10 cellular contexts compared by ENCODE assay signal in genomic region chr18:27184115-27185024, GRCh38. TPM values are rescaled to one million over a fixed set of nuclear protein-coding genes. Genes with fewer than 3 reads are reported as not detected.
DNase-seq lines count a peak whose midpoint lies in the region; ATAC-seq and TF ChIP-seq lines count a peak whose summit lies in the region.
"Had no signal": no experiment of that assay in that cellular context is flagged by ENCODE, and none has a peak within 500 bp of the region (broad histone marks: within the 10 kb centered on the region; RNA-seq: fewer than 3 reads in every experiment).

No MANE protein-coding gene starts in this region.

- peaks cover 0 to 79% (median 11%) of the 10 kb centered on the region in 3 experiments for H3K27me3 ChIP-seq in neuronal stem cell (ENCODE audit: control insufficient read depth in 3 of 3, insufficient read depth in 3 of 3, low read depth in 1 of 3, low read length in 3 of 3)
- H3K27me3 ChIP-seq in HAP-1 (ENCODE audit: low read depth), result peaks cover 52% of the 10 kb centered on the region
- peaks cover 12% of the 10 kb centered on the region for H3K27me3 ChIP-seq in MG63

- H3K23ac ChIP-seq in neuronal stem cell (ENCODE audit: low read depth, low read length, poor library complexity), result peak overlapping the region; percentile 85

- H2BK120ac ChIP-seq in neuronal stem cell (ENCODE audit: low read depth, low read length), result peak overlapping the region; percentile 87

- no peaks in the 10 kb centered on the region for H3K4me1 Mint-ChIP-seq in glutamatergic neuron (ENCODE audit: low read depth, unreplicated experiment)
- H3K4me1 Mint-ChIP-seq: central memory CD8-positive, alpha-beta T cell had no signal

- H2BK5ac ChIP-seq in neuronal stem cell (ENCODE audit: low read length), result no peak overlapping the region

- peak overlapping the region; percentile 92 for H2AFZ ChIP-seq in neuronal stem cell (ENCODE audit: low read length)

- ATAC-seq in HG02884 (IDR thresholded peaks at IDR 0.05; ENCODE audit: unreplicated experiment), result no peak

- H3K14ac ChIP-seq in neuronal stem cell (ENCODE audit: low read length), result no peak overlapping the region

- no peak overlapping the region for H3K4ac ChIP-seq in neuronal stem cell (ENCODE audit: low read length)

- H3K36me3 Mint-ChIP-seq in glutamatergic neuron (ENCODE audit: unreplicated experiment), result no peaks in the 10 kb centered on the region

- no peak overlapping the region for H2BK12ac ChIP-seq in neuronal stem cell (ENCODE audit: low read length)

- H3K79me1 ChIP-seq in neuronal stem cell (ENCODE audit: low read depth, low read length), result no peaks in the 10 kb centered on the region

- no CpG with 5 or more reads among the region's 33 CpGs for WGBS in neuronal stem cell (ENCODE audit: extremely low coverage in 2 of 2, insufficient read length in 2 of 2, insufficient replicate concordance in 1 of 2), 2 donors

- H3K4me3 ChIP-seq in neuronal stem cell (ENCODE audit: low read length in 2 of 2), result peak overlapping the region; percentile 44 to 85
- no peak overlapping the region for H3K4me3 ChIP-seq in HAP-1
- no peak overlapping the region for H3K4me3 ChIP-seq in MG63

- H3K4me3 Mint-ChIP-seq in glutamatergic neuron (ENCODE audit: unreplicated experiment), result peak overlapping the region; percentile 78
- H3K4me3 Mint-ChIP-seq: central memory CD8-positive, alpha-beta T cell had no signal

- H3K27me3 Mint-ChIP-seq in glutamatergic neuron (ENCODE audit: unreplicated experiment), result peaks cover 6% of the 10 kb centered on the region

- H3K9me3 ChIP-seq in neuronal stem cell (replicated peaks in 1 of 2; ENCODE audit: control insufficient read depth in 2 of 2, insufficient read depth in 1 of 2, low read depth in 1 of 2, low read length in 2 of 2) (no peaks in the 10 kb centered on the region), HAP-1 (no peaks in the 10 kb centered on the region), MG63 (no peaks in the 10 kb centered on the region)

- peak overlapping the region; percentile 93 for H3K4me2 ChIP-seq in neuronal stem cell (ENCODE audit: insufficient read depth, low read length, poor library complexity, severe bottlenecking)

- no peak overlapping the region for H4K8ac ChIP-seq in neuronal stem cell (ENCODE audit: low read depth, low read length)

- DNase-seq in Ammon's horn (ENCODE audit: low spot score), result peak; percentile 65
- peak; percentile 19 for DNase-seq in NCI-H345 treated with DMSO at 0.1 percent for 48 hours (lab: John Stamatoyannopoulos, UW; ENCODE audit: unreplicated experiment)
- peak; percentile 21 for DNase-seq in glutamatergic neuron
- DNase-seq in neuronal stem cell (ENCODE audit: low spot score), result no peak
- no peak for DNase-seq in HAP-1 (ENCODE audit: low spot score in 2 of 2)
- DNase-seq in effector CD4-positive, alpha-beta T cell, result no peak
- DNase-seq in MG63, result no peak

- peak overlapping the region; percentile 74 for H3K18ac ChIP-seq in neuronal stem cell (ENCODE audit: low read length)

- no peak overlapping the region for H3K27ac Mint-ChIP-seq in glutamatergic neuron (ENCODE audit: unreplicated experiment)

- peak overlapping the region; percentile 24 for H3K9ac ChIP-seq in neuronal stem cell (ENCODE audit: low read depth, low read length, poor library complexity)

- in situ Hi-C loops in HAP-1 (cut with MboI; ENCODE audit: low sequenced_read_pairs), result no loop called here

- H2BK15ac ChIP-seq in neuronal stem cell (ENCODE audit: low read length), result peak overlapping the region; percentile 15

- no peak overlapping the region for H4K91ac ChIP-seq in neuronal stem cell (ENCODE audit: low read depth, low read length, poor library complexity)

- peaks cover 2% of the 10 kb centered on the region for H3K9me3 Mint-ChIP-seq in glutamatergic neuron (ENCODE audit: unreplicated experiment)

- no peak overlapping the region for H2AK5ac ChIP-seq in neuronal stem cell (ENCODE audit: low read depth, low read length)

- H3K4me1 ChIP-seq in neuronal stem cell (ENCODE audit: control insufficient read depth in 2 of 2, insufficient read depth in 1 of 2, low read depth in 1 of 2, low read length in 2 of 2) (peaks cover 5% of the 10 kb centered on the region in 2 donors), HAP-1 (no peaks in the 10 kb centered on the region)

- TF ChIP-seq CTCF in glutamatergic neuron (IDR thresholded peaks at IDR 0.05; ENCODE audit: partially characterized antibody, unreplicated experiment), result no peak

- no peak overlapping the region for H3K27ac ChIP-seq in neuronal stem cell (replicated peaks; ENCODE audit: low read length)
- H3K27ac ChIP-seq: C4-2B had no signal

- H3K36me3 ChIP-seq in neuronal stem cell (replicated peaks in 1 of 2; ENCODE audit: control insufficient read depth in 2 of 2, insufficient read depth in 2 of 2, low read length in 2 of 2), result no peaks in the 10 kb centered on the region
- H3K36me3 ChIP-seq in HAP-1 (replicated peaks), result no peaks in the 10 kb centered on the region
- H3K36me3 ChIP-seq in MG63, result no peaks in the 10 kb centered on the region

RNA-seq across cellular contexts. Expression of gene CHST9, which starts 0.7 kb away (rescaled TPM):
- total RNA-seq in glutamatergic neuron (ENCODE audit: unreplicated experiment), result not detected
- polyA plus RNA-seq in neuronal stem cell (2013, experiment 1 of 2), result 0.31 TPM
- 0.35 TPM for polyA plus RNA-seq in neuronal stem cell (2013, experiment 2 of 2)
- 1.8 TPM in 1 of 2 replicates, not detected in the other for total RNA-seq in MG63 (2014; rRNA removed; shearing (Covaris generic); ENCODE audit: low replicate concordance)

Comparison
In these comparisons a context has a peak if more than half of its experiments do, and no peak if none do; other contexts are left out.
1. DNase-seq: peak in Ammon's horn (single experiment), NCI-H345 treated with DMSO at 0.1 percent for 48 hours (single experiment) and glutamatergic neuron (single experiment); none in neuronal stem cell (single experiment), HAP-1 (0 of 2), effector CD4-positive, alpha-beta T cell (single experiment) and MG63 (single experiment).
2. H3K4me3 ChIP-seq: peak in neuronal stem cell (2 of 2); none in HAP-1 (single experiment) and MG63 (single experiment).